ENCODE assay signal across 25 cellular contexts in genomic region chr4:114038762-114039392, GRCh38. TPM values are rescaled to one million over a fixed set of nuclear protein-coding genes. Genes with fewer than 3 reads are reported as not detected.
DNase-seq lines count a peak whose midpoint lies in the region; ATAC-seq, FAIRE-seq and TF ChIP-seq lines count a peak whose summit lies in the region.
"Had no signal": no experiment of that assay in that cellular context is flagged by ENCODE, and none has a peak within 500 bp of the region (broad histone marks: within the 10 kb centered on the region; RNA-seq: fewer than 3 reads in every experiment).

No MANE protein-coding gene starts in this region.

- TF ChIP-seq POLR2A in A549 (IDR thresholded peaks at IDR 0.05; ENCODE audit: low read length) = no peak

- TF ChIP-seq CTCF in A549 (IDR thresholded peaks at IDR 0.05) (no peak), PC-3 (conservative IDR thresholded peaks at IDR 0.05; ENCODE audit: low read depth, low read length) (no peak), ascending aorta (IDR thresholded peaks at IDR 0.05) (no peak)

- no peaks in the 10 kb centered on the region for H3K79me2 ChIP-seq in PC-3 (ENCODE audit: low read length)
- H3K79me2 ChIP-seq: parathyroid adenoma had no signal

- no peak overlapping the region for H3K9ac ChIP-seq in PC-3 (ENCODE audit: low read length)
- H3K9ac ChIP-seq: BLaER1 treated with 17β-estradiol and CSF1 and Interleukin-3, amounts not matched to agents 10 nM and 100 nM; parathyroid adenoma had no signal

- peaks cover 23% of the 10 kb centered on the region for H3K4me1 ChIP-seq in A549
- peaks cover 17% of the 10 kb centered on the region; the same call in 1 of the 2 replicates for H3K4me1 ChIP-seq in PC-3 (ENCODE audit: insufficient read depth, low read length)
- no peaks in the 10 kb centered on the region for H3K4me1 ChIP-seq in ascending aorta
- H3K4me1 ChIP-seq: BLaER1 treated with 17β-estradiol and CSF1 and Interleukin-3, amounts not matched to agents 10 nM and 100 nM; parathyroid adenoma had no signal

- POLR2A ChIA-PET in A549 (lab: Yijun Ruan, JAX) (no interaction called here), PC-3 (lab: Charles Lee; ENCODE audit: unreplicated experiment) (no interaction called here)

- H3K27me3 ChIP-seq in PC-3 (ENCODE audit: low read length) (no peaks in the 10 kb centered on the region), ascending aorta (no peaks in the 10 kb centered on the region)
- H3K27me3 ChIP-seq: BLaER1 treated with 17β-estradiol and CSF1 and Interleukin-3, amounts not matched to agents 10 nM and 100 nM; transverse colon had no signal

- peak; percentile 21 to 42; a peak in 2 of 5 replicates for TF ChIP-seq EP300 in A549 (IDR thresholded peaks at IDR 0.05)

- ATAC-seq in A549 (peak in 1 of 2 experiments; percentile 85; a peak in 3 of 6 replicates), PC-3 (peak; percentile 83), left colon (peak; percentile 33), sciatic nerve (no peak)
- ATAC-seq: activated naive CD8-positive, alpha-beta T cell treated with anti-CD3 and anti-CD28 coated beads, Interleukin-2, amount 50 U/mL, for 24 hours; activated T-cell treated with anti-CD3 and anti-CD28 coated beads, Interleukin-2, amount 50 U/mL, for 4 hours; right cardiac atrium had no signal

- H3F3A ChIP-seq in PC-3 (ENCODE audit: low read length, unreplicated experiment) = no peaks in the 10 kb centered on the region

- CTCF ChIA-PET in A549 (lab: Yijun Ruan, JAX) (no interaction called here), PC-3 (lab: Charles Lee) (no interaction called here)

- no peaks in the 10 kb centered on the region for H4K20me1 ChIP-seq in PC-3 (ENCODE audit: low read length)
- H4K20me1 ChIP-seq: BLaER1 treated with 17β-estradiol and CSF1 and Interleukin-3, amounts not matched to agents 10 nM and 100 nM had no signal

- TF ChIP-seq RAD21 in A549 (conservative IDR thresholded peaks at IDR 0.05 in 1 of 2, IDR thresholded peaks at IDR 0.05 in 1 of 2) = no peak

- peak overlapping the region; percentile 32 to 34; a peak in 2 of 6 replicates for H3K27ac ChIP-seq in A549
- peak overlapping the region; percentile 22 for H3K27ac ChIP-seq in PC-3 (ENCODE audit: low read length)
- H3K27ac ChIP-seq in ascending aorta = no peak overlapping the region
- H3K27ac ChIP-seq: BLaER1 treated with 17β-estradiol and CSF1 and Interleukin-3, amounts not matched to agents 10 nM and 100 nM; parathyroid adenoma; RWPE1 had no signal

- intact Hi-C loops in PC-3 (cut with micrococcal nuclease) (no loop called here), left colon (cut with DNase I, micrococcal nuclease) (no loop called here), sciatic nerve (cut with DNase I) (no loop called here), ascending aorta (cut with DNase I) (no loop called here)

- peak in 1 of 2 experiments; percentile 66 for DNase-seq in A549 (ENCODE audit: low read depth in 1 of 2, low spot score in 1 of 2)
- no peak for DNase-seq in GM19239 (ENCODE audit: insufficient read length, low spot score)
- DNase-seq in PC-3 = peak; percentile 33
- no peak for DNase-seq in left colon
- no peak for DNase-seq in UCSD-AML1 (lab: John Stamatoyannopoulos, UW; ENCODE audit: unreplicated experiment)
- DNase-seq in sciatic nerve (ENCODE audit: low spot score) = no peak
- no peak for DNase-seq in LoVo (ENCODE audit: low spot score)
- no peak for DNase-seq in ascending aorta (ENCODE audit: low spot score in 2 of 2)
- DNase-seq: activated CD4-positive, alpha-beta T cell treated with anti-CD3 and anti-CD28 coated beads for 4 hours; activated naive CD8-positive, alpha-beta T cell treated with anti-CD3 and anti-CD28 coated beads, Interleukin-2, amount 50 U/mL, for 24 hours; activated T-cell treated with anti-CD3 and anti-CD28 coated beads, Interleukin-2, amount 50 U/mL, for 4 hours; COR-L47; islet precursor cell; NCI-H1436; NCI-H526; nephron progenitor cell; right cardiac atrium; stimulated activated CD4-positive, alpha-beta T cell treated with anti-CD3 and anti-CD28 coated beads, Interleukin-4, amount 100 ng/mL, for 1 hour; transverse colon had no signal

- H2AFZ ChIP-seq in PC-3 (ENCODE audit: low read length) = no peak overlapping the region
- H2AFZ ChIP-seq: parathyroid adenoma had no signal

- WGBS in A549 (ENCODE audit: missing lambda C conversion rate) = 4% methylated on average over 2 of the region's 2 CpGs

- no peaks in the 10 kb centered on the region for H3K9me2 ChIP-seq in PC-3 (replicated peaks; ENCODE audit: low read length)

- H3K9me3 ChIP-seq in A549 (no peaks in the 10 kb centered on the region), PC-3 (ENCODE audit: low read length) (no peaks in the 10 kb centered on the region), ascending aorta (no peaks in the 10 kb centered on the region)
- H3K9me3 ChIP-seq: BLaER1 treated with 17β-estradiol and CSF1 and Interleukin-3, amounts not matched to agents 10 nM and 100 nM; transverse colon had no signal

- H3K4me2 ChIP-seq in A549 (peak overlapping the region; percentile 46), PC-3 (ENCODE audit: low read length) (no peak overlapping the region)
- H3K4me2 ChIP-seq: BLaER1 treated with 17β-estradiol and CSF1 and Interleukin-3, amounts not matched to agents 10 nM and 100 nM had no signal

- no peaks in the 10 kb centered on the region for H3K36me3 ChIP-seq in PC-3 (ENCODE audit: low read depth, low read length)
- H3K36me3 ChIP-seq in ascending aorta = no peaks in the 10 kb centered on the region
- H3K36me3 ChIP-seq: BLaER1 treated with 17β-estradiol and CSF1 and Interleukin-3, amounts not matched to agents 10 nM and 100 nM; transverse colon had no signal

- peak; percentile 63 for FAIRE-seq in A549 (lab: Jason Lieb, UNC)
- peak; percentile 57 for FAIRE-seq in GM19239 (lab: Jason Lieb, UNC)
- FAIRE-seq: GM18507 had no signal

- H3K4me3 ChIP-seq in A549 = no peak overlapping the region
- H3K4me3 ChIP-seq in PC-3 (ENCODE audit: low read length) = no peak overlapping the region
- no peak overlapping the region for H3K4me3 ChIP-seq in ascending aorta
- H3K4me3 ChIP-seq: BLaER1 treated with 17β-estradiol and CSF1 and Interleukin-3, amounts not matched to agents 10 nM and 100 nM; lung; transverse colon had no signal

- BruUV-seq in PC-3 (replicated peaks; lab: Mats Ljungman, UMichigan) = no TSS peak

TF ChIP-seq in A549, 52 proteins besides CTCF, POLR2A, EP300 and RAD21:
- TF ChIP-seq FOXS1 (CRISPR knock-in tag; IDR thresholded peaks at IDR 0.05) (no peak), HOXB13 (CRISPR knock-in tag; IDR thresholded peaks at IDR 0.05; ENCODE audit: low read depth) (no peak), FOSL2 (IDR thresholded peaks at IDR 0.05) (peak; percentile 21; the same call in 1 of the 2 replicates), FOSL2 (CRISPR knock-in tag; IDR thresholded peaks at IDR 0.05) (peak; percentile 35; the same call in 1 of the 2 replicates), JUNB (IDR thresholded peaks at IDR 0.05) (peak; percentile 55), FOSB (CRISPR knock-in tag; IDR thresholded peaks at IDR 0.05) (no peak), CEBPB (IDR thresholded peaks at IDR 0.05) (peak; percentile 61 to 62; a peak in 3 of 4 replicates), GATA3 (IDR thresholded peaks at IDR 0.05; ENCODE audit: borderline replicate concordance) (no peak; the same call in 1 of the 2 replicates), HOXB5 (CRISPR knock-in tag; IDR thresholded peaks at IDR 0.05) (no peak)

RNA-seq across cellular contexts. Expression of gene ARSJ, which starts 59.4 kb away (rescaled TPM):
- polyA plus RNA-seq in A549 (2011; rRNA removed) = 8.6 and 11.8 TPM in 2 replicates
- 2.4 and 2.8 TPM in 2 replicates for polyA plus RNA-seq in A549 (2012; cell fraction: cytosol; rRNA removed)
- polyA plus RNA-seq in A549 (2012; cell fraction: nucleus; rRNA removed) = 2.5 and 2.7 TPM in 2 replicates
- polyA plus RNA-seq in A549 (2017; fragmentation: RNase III; extraction: RNeasy Plus Mini Kit Qiagen cat#74134 plus additional on column Dnase treatment) = 3.0 to 3.6 TPM (median 3.5 TPM) in 3 replicates
- polyA minus RNA-seq in A549 (2011; rRNA and poly(A)+ RNA removed) = 7.5 and 9.2 TPM in 2 replicates
- 16.4 and 19.1 TPM in 2 replicates for total RNA-seq in PC-3 (2014; rRNA removed)
- total RNA-seq in left colon = 10 to 100 TPM in 1 of 2 donors, 1 to 10 TPM in 1; 9.3 to 10.6 TPM
- total RNA-seq in sciatic nerve = 5.3 TPM
- 14.6 TPM for total RNA-seq in ascending aorta
- total RNA-seq: activated CD8-positive, alpha-beta memory T cell treated with anti-CD3 and anti-CD28 coated beads for 36 hours had no signal

Comparison
In these comparisons a context has a peak if more than half of its experiments do, and no peak if none do; other contexts are left out.
1. H3K27ac ChIP-seq: peak in A549 (2 of 2) and PC-3 (single experiment); none in ascending aorta (0 of 2).